8 cellular contexts compared by ENCODE assay signal in the genomic region with DNA sequence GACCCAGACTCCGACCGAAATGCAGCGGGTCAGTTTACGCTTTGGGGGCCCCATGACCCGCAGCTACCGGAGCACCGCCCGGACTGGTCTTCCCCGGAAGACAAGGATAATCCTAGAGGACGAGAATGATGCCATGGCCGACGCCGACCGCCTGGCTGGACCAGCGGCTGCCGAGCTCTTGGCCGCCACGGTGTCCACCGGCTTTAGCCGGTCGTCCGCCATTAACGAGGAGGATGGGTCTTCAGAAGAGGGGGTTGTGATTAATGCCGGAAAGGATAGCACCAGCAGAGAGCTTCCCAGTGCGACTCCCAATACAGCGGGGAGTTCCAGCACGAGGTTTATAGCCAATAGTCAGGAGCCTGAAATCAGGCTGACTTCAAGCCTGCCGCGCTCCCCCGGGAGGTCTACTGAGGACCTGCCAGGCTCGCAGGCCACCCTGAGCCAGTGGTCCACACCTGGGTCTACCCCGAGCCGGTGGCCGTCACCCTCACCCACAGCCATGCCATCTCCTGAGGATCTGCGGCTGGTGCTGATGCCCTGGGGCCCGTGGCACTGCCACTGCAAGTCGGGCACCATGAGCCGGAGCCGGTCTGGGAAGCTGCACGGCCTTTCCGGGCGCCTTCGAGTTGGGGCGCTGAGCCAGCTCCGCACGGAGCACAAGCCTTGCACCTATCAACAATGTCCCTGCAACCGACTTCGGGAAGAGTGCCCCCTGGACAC. TPM values are rescaled to one million over a fixed set of nuclear protein-coding genes. Genes with fewer than 3 reads are reported as not detected.
A peak's percentile ranks its signal among the peaks of the same experiment; 100 is the strongest.
DNase-seq lines count a peak whose midpoint lies in the region; ATAC-seq and TF ChIP-seq lines count a peak whose summit lies in the region.

No MANE protein-coding gene starts in this region.

- peak overlapping the region; percentile 74 for H3K27ac Mint-ChIP-seq in Caco-2 (ENCODE audit: unreplicated experiment)
- peak overlapping the region; percentile 98 for H3K27ac Mint-ChIP-seq in osteocyte (ENCODE audit: unreplicated experiment)

- H3K4me3 Mint-ChIP-seq in Caco-2 (ENCODE audit: unreplicated experiment) = peak overlapping the region; percentile 81
- peak overlapping the region; percentile 99 for H3K4me3 Mint-ChIP-seq in osteocyte (ENCODE audit: unreplicated experiment)

- no peaks in the 10 kb centered on the region for H3K9me3 Mint-ChIP-seq in Caco-2 (ENCODE audit: unreplicated experiment)
- H3K9me3 Mint-ChIP-seq in osteocyte (ENCODE audit: unreplicated experiment) = no peaks in the 10 kb centered on the region

- TF ChIP-seq POLR2A in adrenal gland (IDR thresholded peaks at IDR 0.05) = peak in 1 of 2 donors; percentile 27

- H3K4me3 ChIP-seq in Caco-2 (ENCODE audit: low read depth, low read length) (peak overlapping the region; percentile 72), SJCRH30 (peak overlapping the region; percentile 74), adrenal gland (peak overlapping the region; percentile 65 to 92 (median 83)), cardiac muscle cell (peak overlapping the region; percentile 65)

- H3K27ac ChIP-seq in SJCRH30 (peak overlapping the region; percentile 68), adrenal gland (peak overlapping the region; percentile 43 to 95 (median 84)), cardiac muscle cell (peak overlapping the region; percentile 59)

- H3K27me3 ChIP-seq in Caco-2 (replicated peaks; ENCODE audit: control insufficient read depth, insufficient read depth, low read length) (no peaks in the 10 kb centered on the region), SJCRH30 (no peaks in the 10 kb centered on the region), adrenal gland (no peaks in the 10 kb centered on the region), cardiac muscle cell (no peaks in the 10 kb centered on the region)

- H3K27me3 Mint-ChIP-seq in Caco-2 (ENCODE audit: insufficient read depth, unreplicated experiment) (no peaks in the 10 kb centered on the region), osteocyte (ENCODE audit: unreplicated experiment) (no peaks in the 10 kb centered on the region)

- TF ChIP-seq CTCF in Caco-2 (IDR thresholded peaks at IDR 0.05; ENCODE audit: insufficient read depth in 1 of 2, low read depth in 1 of 2, low read length in 1 of 2, severe bottlenecking in 1 of 2, unreplicated experiment in 1 of 2) (peak in 1 of 2 experiments; percentile 55), adrenal gland (IDR thresholded peaks at IDR 0.05) (peak in 2 of 6 experiments; percentile 24 to 50), cardiac muscle cell (IDR thresholded peaks at IDR 0.05; ENCODE audit: low read depth, low read length) (peak; percentile 58), osteocyte (IDR thresholded peaks at IDR 0.05) (peak; percentile 65)

- POLR2A ChIA-PET in Caco-2 (lab: Charles Lee) = interaction anchor here (0.5 to 1.1 kb wide), 4 partner anchors 35 to 446 kb away, joined by 3 to 5 read pairs (median 3); a partner anchor contains a TSS

- BruUV-seq in Caco-2 (replicated peaks; lab: Mats Ljungman, UMichigan) = TSS peak; percentile 74

- peak; percentile 69 for DNase-seq in Caco-2
- peak; percentile 74 to 79 for DNase-seq in Kasumi-1 (lab: John Stamatoyannopoulos, UW)
- DNase-seq in SJCRH30 = peak; percentile 72 to 76
- DNase-seq in adrenal gland = peak; percentile 73 to 90 (median 79)
- DNase-seq in cardiac muscle cell (ENCODE audit: low read depth in 1 of 2, low spot score in 1 of 2) = peak; percentile 69 to 79
- DNase-seq in osteocyte (ENCODE audit: extremely low spot score, unreplicated experiment) = peak; percentile 88
- no peak for DNase-seq in NK-92 treated with Interleukin-12 subunit alpha and Interleukin-12 subunit beta, amount 100 ng/mL, for 24 hours (lab: John Stamatoyannopoulos, UW)

- H3K36me3 ChIP-seq in Caco-2 (ENCODE audit: control insufficient read depth, insufficient read depth, low read length) = no peaks in the 10 kb centered on the region
- peaks cover 29% of the 10 kb centered on the region for H3K36me3 ChIP-seq in SJCRH30
- peaks cover 0 to 18% of the 10 kb centered on the region in 2 donors for H3K36me3 ChIP-seq in adrenal gland (replicated peaks in 1 of 2)
- peaks cover 3% of the 10 kb centered on the region for H3K36me3 ChIP-seq in cardiac muscle cell

- H3K36me3 Mint-ChIP-seq in Caco-2 (ENCODE audit: insufficient read depth, unreplicated experiment) = peaks cover 43% of the 10 kb centered on the region
- H3K36me3 Mint-ChIP-seq in osteocyte (ENCODE audit: unreplicated experiment) = peaks cover 7% of the 10 kb centered on the region

- ATAC-seq in GM21423 (IDR thresholded peaks at IDR 0.05; ENCODE audit: unreplicated experiment) = peak; percentile 58

- H3K9me3 ChIP-seq in Caco-2 (no peaks in the 10 kb centered on the region), SJCRH30 (replicated peaks) (no peaks in the 10 kb centered on the region), adrenal gland (replicated peaks in 1 of 3) (no peaks in the 10 kb centered on the region), cardiac muscle cell (ENCODE audit: low read depth) (no peaks in the 10 kb centered on the region)

- H3K4me1 ChIP-seq in Caco-2 = peaks cover 4% of the 10 kb centered on the region
- no peaks in the 10 kb centered on the region for H3K4me1 ChIP-seq in SJCRH30
- peaks cover 11 to 28% of the 10 kb centered on the region in 2 donors for H3K4me1 ChIP-seq in adrenal gland (replicated peaks in 1 of 2)
- peaks cover 18% of the 10 kb centered on the region for H3K4me1 ChIP-seq in cardiac muscle cell (ENCODE audit: low read depth)

- intact Hi-C loops in Caco-2 (cut with micrococcal nuclease; ENCODE audit: unreplicated experiment) = loop anchor here (1.0 to 2.0 kb wide), 2 partner anchors 35 to 67 kb away; no protein-coding TSS in a partner anchor
- intact Hi-C loops in adrenal gland (cut with DNase I) = no loop called here

- H3K4me1 Mint-ChIP-seq in Caco-2 (ENCODE audit: low read depth, unreplicated experiment) (no peaks in the 10 kb centered on the region), osteocyte (ENCODE audit: unreplicated experiment) (peaks cover 20% of the 10 kb centered on the region)

- CTCF ChIA-PET in Caco-2 (lab: Charles Lee) = interaction anchor here (0.6 to 1.5 kb wide), 10 partner anchors 9 to 107 kb away, joined by 3 to 15 read pairs (median 4); a partner anchor contains a TSS

- 0 to 1% (median 0%) methylated on average over 19 to 48 of the region's 48 CpGs for WGBS in adrenal gland, 4 donors

RNA-seq across cellular contexts. Expression of a gene that starts 0.5 kb away (rescaled TPM):
- total RNA-seq in Caco-2 (2022) (4.8 and 6.7 TPM in 2 replicates), adrenal gland (10 to 100 TPM in 7 of 8 donors, 1 to 10 TPM in 1; 9.6 to 29.7 (median 15.4) TPM), cardiac muscle cell (11.6 and 13.6 TPM in 2 replicates), osteocyte (4.7 and 5.2 TPM in 2 replicates)
- 1.8 and 2.0 TPM in 2 replicates for total RNA-seq in SJCRH30 (2014; rRNA removed; shearing (Covaris generic))
- polyA plus RNA-seq in adrenal gland (10 to 100 TPM in 1 of 3 donors, 1 to 10 TPM in 2; 8.3 to 10.3 (median 8.3) TPM), cardiac muscle cell (15.6 TPM in 2 replicates)

RNA-seq across cellular contexts. Expression of a gene that starts 11.3 kb away (rescaled TPM):
- total RNA-seq in Caco-2 (2022) (58.7 and 59.4 TPM in 2 replicates), adrenal gland (100 to 1,000 TPM in 2 of 8 donors, 10 to 100 TPM in 6; 53.6 to 109 (median 87.1) TPM), cardiac muscle cell (42.8 and 49.3 TPM in 2 replicates), osteocyte (67.1 and 69.9 TPM in 2 replicates)
- total RNA-seq in SJCRH30 (2014; rRNA removed; shearing (Covaris generic)) = 42.2 and 48.3 TPM in 2 replicates
- polyA plus RNA-seq in adrenal gland (10 to 100 TPM; 45.5 to 85.8 (median 55.8) TPM), cardiac muscle cell (24.0 and 25.4 TPM in 2 replicates)

RNA-seq across cellular contexts. Expression of a gene that starts 11.7 kb away (rescaled TPM):
- total RNA-seq in Caco-2 (2022) (1.9 and 2.3 TPM in 2 replicates), adrenal gland (1 to 10 TPM in 1 of 8 donors, under 1 TPM in 4, not detected in 3; 0.11 to 2.4 (median 0.27) TPM), cardiac muscle cell (0.66 and 1.3 TPM in 2 replicates), osteocyte (0.55 and 0.81 TPM in 2 replicates)
- total RNA-seq in SJCRH30 (2014; rRNA removed; shearing (Covaris generic)) = 0.22 and 0.56 TPM in 2 replicates
- polyA plus RNA-seq in adrenal gland (1 to 10 TPM in 1 of 3 donors, under 1 TPM in 2; 0.05 to 1.4 (median 0.24) TPM), cardiac muscle cell (0.65 and 1.3 TPM in 2 replicates)

RNA-seq across cellular contexts. Expression of a gene that starts 12.1 kb away (rescaled TPM):
- total RNA-seq in Caco-2 (2022) = 0.95 and 1.2 TPM in 2 replicates
- total RNA-seq in SJCRH30 (2014; rRNA removed; shearing (Covaris generic)) = 14.9 and 15.7 TPM in 2 replicates
- 10 to 100 TPM in 1 of 8 donors, 1 to 10 TPM in 7; 1.6 to 11.5 (median 3.2) TPM for total RNA-seq in adrenal gland
- 10 to 100 TPM in 1 of 3 donors, 1 to 10 TPM in 2; 4.3 to 17.4 (median 9.0) TPM for polyA plus RNA-seq in adrenal gland
- 15.1 and 30.1 TPM in 2 replicates for total RNA-seq in cardiac muscle cell
- 54.5 and 91.6 TPM in 2 replicates for polyA plus RNA-seq in cardiac muscle cell
- total RNA-seq in osteocyte = 21.0 and 22.1 TPM in 2 replicates

RNA-seq across cellular contexts. Expression of a gene that starts 22.5 kb away (rescaled TPM):
- total RNA-seq in Caco-2 (2022) = 2.0 and 2.6 TPM in 2 replicates
- total RNA-seq in SJCRH30 (2014; rRNA removed; shearing (Covaris generic)) = 3.0 and 3.2 TPM in 2 replicates
- total RNA-seq in adrenal gland = 10 to 100 TPM in 7 of 8 donors, 1 to 10 TPM in 1; 8.5 to 37.1 (median 13.5) TPM
- 10 to 100 TPM in 2 of 3 donors, 1 to 10 TPM in 1; 8.3 to 15.3 (median 11.8) TPM for polyA plus RNA-seq in adrenal gland
- total RNA-seq in cardiac muscle cell = 2.9 and 4.6 TPM in 2 replicates
- polyA plus RNA-seq in cardiac muscle cell = 1.6 and 1.7 TPM in 2 replicates
- total RNA-seq in osteocyte = 11.1 and 12.4 TPM in 2 replicates
